Comparison of ENCODE assay signal across 8 cellular contexts in the genomic region with DNA sequence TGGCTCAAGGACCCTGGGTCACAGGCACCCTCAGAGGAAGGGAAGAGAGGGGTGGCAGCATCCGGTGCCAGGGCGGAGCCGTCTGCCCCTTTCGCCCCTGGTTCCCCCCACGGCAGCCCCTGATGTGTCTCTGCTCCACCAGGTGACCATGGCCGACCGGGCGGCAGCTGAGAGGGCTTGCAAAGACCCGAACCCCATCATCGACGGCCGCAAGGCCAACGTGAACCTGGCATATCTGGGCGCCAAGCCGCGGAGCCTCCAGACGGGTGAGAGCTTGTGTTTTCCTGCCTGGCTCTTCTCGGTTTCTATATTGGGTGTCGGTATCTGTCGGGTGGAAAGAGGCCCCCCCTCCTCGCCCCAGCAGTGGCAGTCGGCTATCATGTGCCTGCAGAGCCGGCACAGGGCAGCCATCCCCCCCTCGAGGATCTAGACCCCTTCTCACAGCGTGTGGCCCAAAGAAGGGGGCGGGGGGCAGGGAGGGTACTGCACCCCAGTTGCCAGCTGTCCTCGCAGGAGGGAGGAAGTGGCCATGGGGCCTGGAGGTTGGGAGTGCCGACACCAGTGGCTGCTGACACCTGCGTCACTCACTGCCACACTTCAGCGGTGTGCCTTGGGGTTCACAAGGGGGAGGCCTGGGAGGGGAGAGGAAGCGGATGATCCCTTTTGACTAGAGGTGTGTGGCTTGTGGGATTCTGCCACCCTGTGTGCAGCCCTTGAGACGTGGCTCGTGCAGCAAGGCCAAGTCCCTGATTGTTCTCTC. TPM values are rescaled to one million over a fixed set of nuclear protein-coding genes. Genes with fewer than 3 reads are reported as not detected.
DNase-seq lines count a peak whose midpoint lies in the region; ATAC-seq and TF ChIP-seq lines count a peak whose summit lies in the region.

No MANE protein-coding gene starts in this region.

- peak; percentile 33 for ATAC-seq in activated CD8-positive, alpha-beta T cell treated with anti-CD3 and anti-CD28 coated beads for 36 hours
- ATAC-seq in HG03521 (IDR thresholded peaks at IDR 0.05; ENCODE audit: unreplicated experiment) (no peak), HG03571 (IDR thresholded peaks at IDR 0.05; ENCODE audit: unreplicated experiment) (no peak)

- H3K9ac ChIP-seq in HUES64 (ENCODE audit: low read depth, low read length) (peak overlapping the region; percentile 50), endodermal cell (ENCODE audit: extremely low read depth, low read length, poor library complexity, severe bottlenecking) (no peak overlapping the region)

- H3K4me1 ChIP-seq in Caco-2 = peaks cover 23% of the 10 kb centered on the region
- peaks cover 38% of the 10 kb centered on the region for H3K4me1 ChIP-seq in HUES64 (ENCODE audit: insufficient read depth, low read length)
- H3K4me1 ChIP-seq in endodermal cell (ENCODE audit: control insufficient read depth, insufficient read depth, low read length) = peaks cover 7% of the 10 kb centered on the region
- H3K4me1 ChIP-seq in testis = peaks cover 59% of the 10 kb centered on the region

- H3K27ac Mint-ChIP-seq in Caco-2 (ENCODE audit: unreplicated experiment) (peak overlapping the region; percentile 54), endodermal cell (peak overlapping the region; percentile 81), nephron progenitor cell (no peak overlapping the region)
- H3K27ac Mint-ChIP-seq in activated CD8-positive, alpha-beta T cell treated with anti-CD3 and anti-CD28 coated beads for 36 hours = peak overlapping the region; percentile 93

- no peak for DNase-seq in Caco-2
- peak; percentile 88 for DNase-seq in activated CD8-positive, alpha-beta T cell treated with anti-CD3 and anti-CD28 coated beads for 36 hours
- no peak for DNase-seq in endodermal cell
- DNase-seq in nephron progenitor cell = no peak
- DNase-seq in testis = no peak

- H3K36me3 Mint-ChIP-seq in Caco-2 (ENCODE audit: insufficient read depth, unreplicated experiment) (peaks cover 44% of the 10 kb centered on the region), endodermal cell (ENCODE audit: low read depth) (peaks cover 32% of the 10 kb centered on the region), nephron progenitor cell (ENCODE audit: low read depth) (peaks cover 34% of the 10 kb centered on the region)
- H3K36me3 Mint-ChIP-seq in activated CD8-positive, alpha-beta T cell treated with anti-CD3 and anti-CD28 coated beads for 36 hours (ENCODE audit: low read depth) = peaks cover 57% of the 10 kb centered on the region

- no peak overlapping the region for H3K27ac ChIP-seq in HUES64 (ENCODE audit: low read depth, low read length)
- no peak overlapping the region for H3K27ac ChIP-seq in endodermal cell (ENCODE audit: low read depth, low read length)
- H3K27ac ChIP-seq in testis = peak overlapping the region; percentile 59 to 70

- H3K27me3 ChIP-seq in Caco-2 (replicated peaks; ENCODE audit: control insufficient read depth, insufficient read depth, low read length) (no peaks in the 10 kb centered on the region), HUES64 (ENCODE audit: insufficient read depth, low read length) (peaks cover 12% of the 10 kb centered on the region), endodermal cell (ENCODE audit: control insufficient read depth, insufficient read depth, low read length, poor library complexity, severe bottlenecking) (peaks cover 16% of the 10 kb centered on the region), testis (no peaks in the 10 kb centered on the region)

- no peak for TF ChIP-seq CTCF in Caco-2 (IDR thresholded peaks at IDR 0.05; ENCODE audit: insufficient read depth in 1 of 2, low read depth in 1 of 2, low read length in 1 of 2, severe bottlenecking in 1 of 2, unreplicated experiment in 1 of 2)
- TF ChIP-seq CTCF in activated CD8-positive, alpha-beta T cell treated with anti-CD3 and anti-CD28 coated beads for 36 hours (IDR thresholded peaks at IDR 0.05) = no peak
- no peak for TF ChIP-seq CTCF in endodermal cell (conservative IDR thresholded peaks at IDR 0.05)
- no peak for TF ChIP-seq CTCF in nephron progenitor cell (IDR thresholded peaks at IDR 0.05)
- no peak for TF ChIP-seq CTCF in testis (IDR thresholded peaks at IDR 0.05)

- POLR2A ChIA-PET in Caco-2 (lab: Charles Lee) = interaction anchor here (0.5 kb wide), 2 partner anchors 35 to 1179 kb away, joined by 3 to 10 read pairs; no protein-coding TSS in a partner anchor
- POLR2A ChIA-PET in activated CD8-positive, alpha-beta T cell treated with anti-CD3 and anti-CD28 coated beads for 36 hours (lab: Charles Lee) = interaction anchor here (0.6 to 7.0 kb wide), 23 partner anchors 7 to 1020 kb away, joined by 3 to 88 read pairs (median 4); partner anchors contain the start of gene ZBP1

- peaks cover 12% of the 10 kb centered on the region for H3K36me3 ChIP-seq in Caco-2 (ENCODE audit: control insufficient read depth, insufficient read depth, low read length)
- peaks cover 40% of the 10 kb centered on the region for H3K36me3 ChIP-seq in HUES64 (ENCODE audit: insufficient read depth, low read length)
- peaks cover 21% of the 10 kb centered on the region for H3K36me3 ChIP-seq in endodermal cell (ENCODE audit: control insufficient read depth, insufficient read depth, low read length)
- no peaks in the 10 kb centered on the region for H3K36me3 ChIP-seq in testis (ENCODE audit: low read depth, missing control alignments)

- no peaks in the 10 kb centered on the region for H3K27me3 Mint-ChIP-seq in Caco-2 (ENCODE audit: insufficient read depth, unreplicated experiment)
- no peaks in the 10 kb centered on the region for H3K27me3 Mint-ChIP-seq in activated CD8-positive, alpha-beta T cell treated with anti-CD3 and anti-CD28 coated beads for 36 hours
- peaks cover 14% of the 10 kb centered on the region for H3K27me3 Mint-ChIP-seq in endodermal cell (ENCODE audit: insufficient read depth)
- H3K27me3 Mint-ChIP-seq in nephron progenitor cell (ENCODE audit: low read depth, poor library complexity) = peaks cover 7% of the 10 kb centered on the region

- peak overlapping the region; percentile 80 for H3K4me3 Mint-ChIP-seq in Caco-2 (ENCODE audit: unreplicated experiment)
- H3K4me3 Mint-ChIP-seq in activated CD8-positive, alpha-beta T cell treated with anti-CD3 and anti-CD28 coated beads for 36 hours = peak overlapping the region; percentile 84
- H3K4me3 Mint-ChIP-seq in endodermal cell = peak overlapping the region; percentile 75
- peak overlapping the region; percentile 92 for H3K4me3 Mint-ChIP-seq in nephron progenitor cell

- peaks cover 20% of the 10 kb centered on the region for H3K4me1 Mint-ChIP-seq in Caco-2 (ENCODE audit: low read depth, unreplicated experiment)
- H3K4me1 Mint-ChIP-seq in activated CD8-positive, alpha-beta T cell treated with anti-CD3 and anti-CD28 coated beads for 36 hours (ENCODE audit: low read depth) = peaks cover 50% of the 10 kb centered on the region
- peaks cover 18% of the 10 kb centered on the region for H3K4me1 Mint-ChIP-seq in endodermal cell
- H3K4me1 Mint-ChIP-seq in nephron progenitor cell = peaks cover 74% of the 10 kb centered on the region

- WGBS in HUES64 = 54% methylated on average over 33 of the region's 33 CpGs
- 58 to 77% methylated on average over 8 to 33 of the region's 33 CpGs for WGBS in endodermal cell (ENCODE audit: insufficient coverage in 1 of 2, insufficient read length in 1 of 2), 2 experiments
- WGBS in testis, 2 donors = 22 to 39% methylated on average over 10 to 33 of the region's 33 CpGs

- intact Hi-C loops in Caco-2 (cut with micrococcal nuclease; ENCODE audit: unreplicated experiment) (no loop called here), testis (cut with DNase I; ENCODE audit: low total_unique reads) (loop anchor here (10.0 kb wide), 1 partner anchor 52 kb away; no protein-coding TSS in a partner anchor)
- intact Hi-C loops in activated CD8-positive, alpha-beta T cell treated with anti-CD3 and anti-CD28 coated beads for 36 hours (cut with micrococcal nuclease) = no loop called here

- TF ChIP-seq POLR2A in testis (IDR thresholded peaks at IDR 0.05) = no peak

- H3K4me3 ChIP-seq in Caco-2 (ENCODE audit: low read depth, low read length) (peak overlapping the region; percentile 96), HUES64 (ENCODE audit: low read length) (peak overlapping the region; percentile 76), endodermal cell (ENCODE audit: low read length) (peak overlapping the region; percentile 80), testis (peak overlapping the region; percentile 63 to 64)

- TSS peak; percentile 42 for BruUV-seq in Caco-2 (replicated peaks; lab: Mats Ljungman, UMichigan)

- H3K9me3 ChIP-seq in Caco-2 (no peaks in the 10 kb centered on the region), HUES64 (ENCODE audit: insufficient read depth, low read depth, low read length) (no peaks in the 10 kb centered on the region), endodermal cell (ENCODE audit: control insufficient read depth, low read length) (no peaks in the 10 kb centered on the region), testis (no peaks in the 10 kb centered on the region)

- H3K9me3 Mint-ChIP-seq in Caco-2 (ENCODE audit: unreplicated experiment) = no peaks in the 10 kb centered on the region
- H3K9me3 Mint-ChIP-seq in activated CD8-positive, alpha-beta T cell treated with anti-CD3 and anti-CD28 coated beads for 36 hours = no peaks in the 10 kb centered on the region
- no peaks in the 10 kb centered on the region for H3K9me3 Mint-ChIP-seq in endodermal cell
- H3K9me3 Mint-ChIP-seq in nephron progenitor cell = no peaks in the 10 kb centered on the region

- CTCF ChIA-PET in Caco-2 (lab: Charles Lee) = interaction anchor here (1.1 kb wide), 1 partner anchor 9 kb away, joined by 6 read pairs; no protein-coding TSS in a partner anchor
- CTCF ChIA-PET in activated CD8-positive, alpha-beta T cell treated with anti-CD3 and anti-CD28 coated beads for 36 hours (lab: Charles Lee) = interaction anchor here (1.1 to 2.8 kb wide), 6 partner anchors 10 to 103 kb away, joined by 3 to 12 read pairs (median 4); no protein-coding TSS in a partner anchor

RNA-seq across cellular contexts. Expression of gene RBM38, which starts 1.5 kb away (rescaled TPM):
- total RNA-seq in Caco-2 (2022) (34.4 and 39.2 TPM in 2 replicates), endodermal cell (10 to 100 TPM; 29.0 to 30.2 TPM), testis (100 to 1,000 TPM; 108 to 114 TPM)
- 64.6 TPM for polyA plus RNA-seq in HUES64 (2013, experiment 1 of 2)
- polyA plus RNA-seq in HUES64 (2013, experiment 2 of 2) = 63.0 TPM
- total RNA-seq in activated CD8-positive, alpha-beta T cell treated with anti-CD3 and anti-CD28 coated beads for 36 hours = 100 to 1,000 TPM; 114 to 116 TPM
- polyA plus RNA-seq in endodermal cell (2013, experiment 1 of 2) = 58.7 TPM
- 59.5 TPM for polyA plus RNA-seq in endodermal cell (2013, experiment 2 of 2)
- 69.6 TPM for polyA plus RNA-seq in testis (ENCODE audit: insufficient read depth, low read depth, low replicate concordance)

RNA-seq across cellular contexts. Expression of gene RAE1, which starts 41.6 kb away (rescaled TPM):
- total RNA-seq in Caco-2 (2022) (133 and 138 TPM in 2 replicates), endodermal cell (10 to 100 TPM; 41.2 to 43.8 TPM), testis (100 to 1,000 TPM; 111 to 157 TPM)
- polyA plus RNA-seq in HUES64 (2013, experiment 1 of 2) = 41.0 TPM
- polyA plus RNA-seq in HUES64 (2013, experiment 2 of 2) = 40.0 TPM
- 10 to 100 TPM; 41.1 to 42.9 TPM for total RNA-seq in activated CD8-positive, alpha-beta T cell treated with anti-CD3 and anti-CD28 coated beads for 36 hours
- 46.4 TPM for polyA plus RNA-seq in endodermal cell (2013, experiment 1 of 2)
- polyA plus RNA-seq in endodermal cell (2013, experiment 2 of 2) = 42.3 TPM
- 292 TPM for polyA plus RNA-seq in testis (ENCODE audit: insufficient read depth, low read depth, low replicate concordance)

Comparison
In these comparisons a context has a peak if more than half of its experiments do, and no peak if none do; other contexts are left out.
1. H3K27ac ChIP-seq: peak in testis (2 of 2); none in HUES64 (single experiment) and endodermal cell (single experiment).
2. Peak in every context shown above with its lines, with median percentiles within 50 percentile points of each other: H3K4me3 ChIP-seq and H3K4me3 Mint-ChIP-seq.